ENCODE assay signal across 18 cellular contexts in genomic region chrX:110212299-110212698, GRCh38.
DNase-seq lines count a peak whose midpoint lies in the region; ATAC-seq and TF ChIP-seq lines count a peak whose summit lies in the region.
"Had no signal": no experiment of that assay in that cellular context is flagged by ENCODE, and none has a peak within 500 bp of the region (broad histone marks: within the 10 kb centered on the region; RNA-seq: fewer than 3 reads in every experiment).

No MANE protein-coding gene starts in this region.

- H3K36me3 Mint-ChIP-seq in chondrocyte (ENCODE audit: low read depth) (peaks cover 2% of the 10 kb centered on the region), mesothelial cell of epicardium (no peaks in the 10 kb centered on the region)

- H3K9me3 Mint-ChIP-seq in chondrocyte (ENCODE audit: low read depth), result no peaks in the 10 kb centered on the region
- H3K9me3 Mint-ChIP-seq in mesothelial cell of epicardium, result no peaks in the 10 kb centered on the region
- H3K9me3 Mint-ChIP-seq: activated naive CD4-positive, alpha-beta T cell treated with anti-CD3 and anti-CD28 coated beads, Interleukin-2, amount 50 U/mL, for 24 hours; naive thymus-derived CD4-positive, alpha-beta T cell; T-helper 1 cell treated with Interleukin-12 subunit alpha and Interleukin-12 subunit beta and Interleukin-4 antibody, amounts not matched to agents 30 μg/mL and 1 μg/mL, for 36 hours had no signal

- peak; percentile 12 for TF ChIP-seq CTCF in GM06990 (IDR thresholded peaks at IDR 0.05; ENCODE audit: insufficient read depth, low read length, poor library complexity, severe bottlenecking)
- 0 out of 2 replicates have a peak, but pooled peaks have one; percentile 14 for TF ChIP-seq CTCF in KMS-11 (conservative IDR thresholded peaks at IDR 0.05; ENCODE audit: low read depth, low read length)
- peak; percentile 61 for TF ChIP-seq CTCF in chondrocyte (IDR thresholded peaks at IDR 0.05)
- peak; percentile 56 for TF ChIP-seq CTCF in mesothelial cell of epicardium (IDR thresholded peaks at IDR 0.05; ENCODE audit: unreplicated experiment)

- H3K27me3 ChIP-seq in GM06990 (replicated peaks; ENCODE audit: control insufficient read depth, insufficient read depth, low read length) (no peaks in the 10 kb centered on the region), KMS-11 (ENCODE audit: insufficient read depth, low read depth) (no peaks in the 10 kb centered on the region)
- H3K27me3 ChIP-seq: transverse colon had no signal

- H3K36me3 ChIP-seq in GM06990 (ENCODE audit: control insufficient read depth, insufficient read depth, low read length), result no peaks in the 10 kb centered on the region
- no peaks in the 10 kb centered on the region for H3K36me3 ChIP-seq in KMS-11 (ENCODE audit: insufficient read depth)
- H3K36me3 ChIP-seq: BLaER1 treated with 17β-estradiol and CSF1 and Interleukin-3, amounts not matched to agents 10 nM and 100 nM; transverse colon had no signal

- DNase-seq in GM06990 (ENCODE audit: extremely low read depth, insufficient read length) (no peak), chondrocyte (ENCODE audit: low spot score) (no peak), mesothelial cell of epicardium (ENCODE audit: low spot score in 2 of 2, unreplicated experiment in 2 of 2) (no peak), islet precursor cell (no peak), NCI-H187 (lab: John Stamatoyannopoulos, UW) (no peak)
- DNase-seq: central memory CD4-positive, alpha-beta T cell; naive thymus-derived CD4-positive, alpha-beta T cell; NCI-H1105; right cardiac atrium; stimulated activated CD4-positive, alpha-beta T cell treated with anti-CD3 and anti-CD28 coated beads, Interleukin-4, amount 100 ng/mL, for 4 hours; transverse colon had no signal

- no peaks in the 10 kb centered on the region for H4K20me1 ChIP-seq in KMS-11 (ENCODE audit: insufficient read depth)

- 0 out of 2 replicates have a peak, but pooled peaks cover 3% of the 10 kb centered on the region for H3K79me2 ChIP-seq in KMS-11 (ENCODE audit: insufficient read depth, low read depth)

- no peaks in the 10 kb centered on the region for H3K27me3 Mint-ChIP-seq in chondrocyte (ENCODE audit: low read depth)
- no peaks in the 10 kb centered on the region for H3K27me3 Mint-ChIP-seq in mesothelial cell of epicardium (ENCODE audit: low read depth)
- H3K27me3 Mint-ChIP-seq: activated naive CD4-positive, alpha-beta T cell treated with anti-CD3 and anti-CD28 coated beads, Interleukin-2, amount 50 U/mL, for 24 hours; naive thymus-derived CD4-positive, alpha-beta T cell had no signal

- peaks cover 36% of the 10 kb centered on the region for H3K4me1 Mint-ChIP-seq in chondrocyte (ENCODE audit: low read depth)
- peaks cover 22% of the 10 kb centered on the region for H3K4me1 Mint-ChIP-seq in mesothelial cell of epicardium

- H3K4me2 ChIP-seq in KMS-11, result no peak overlapping the region
- H3K4me2 ChIP-seq: BLaER1 treated with 17β-estradiol and CSF1 and Interleukin-3, amounts not matched to agents 10 nM and 100 nM had no signal

- no peak for ATAC-seq in GM18870 (IDR thresholded peaks at IDR 0.05; ENCODE audit: unreplicated experiment)
- no peak for ATAC-seq in GM21825 (IDR thresholded peaks at IDR 0.05; ENCODE audit: unreplicated experiment)
- ATAC-seq: left lobe of liver; naive thymus-derived CD4-positive, alpha-beta T cell; right cardiac atrium had no signal

- no peak overlapping the region for H3K4me3 ChIP-seq in GM06990 (replicated peaks; ENCODE audit: low read depth, low read length)
- no peak overlapping the region for H3K4me3 ChIP-seq in KMS-11 (IDR thresholded peaks at IDR 0.05; ENCODE audit: insufficient read depth, low read depth, low read length)
- H3K4me3 ChIP-seq: BLaER1 treated with 17β-estradiol and CSF1 and Interleukin-3, amounts not matched to agents 10 nM and 100 nM; transverse colon had no signal

- H3K27ac Mint-ChIP-seq in chondrocyte (ENCODE audit: unreplicated experiment) (no peak overlapping the region), mesothelial cell of epicardium (no peak overlapping the region)
- H3K27ac Mint-ChIP-seq: activated naive CD4-positive, alpha-beta T cell treated with anti-CD3 and anti-CD28 coated beads, Interleukin-2, amount 50 U/mL, for 24 hours; naive thymus-derived CD4-positive, alpha-beta T cell; T-helper 1 cell treated with Interleukin-12 subunit alpha and Interleukin-12 subunit beta and Interleukin-4 antibody, amounts not matched to agents 30 μg/mL and 1 μg/mL, for 36 hours had no signal

- H3K9ac ChIP-seq in KMS-11, result no peak overlapping the region
- H3K9ac ChIP-seq: BLaER1 treated with 17β-estradiol and CSF1 and Interleukin-3, amounts not matched to agents 10 nM and 100 nM had no signal

- no peak overlapping the region for H3K4me3 Mint-ChIP-seq in chondrocyte (ENCODE audit: unreplicated experiment)
- no peak overlapping the region for H3K4me3 Mint-ChIP-seq in mesothelial cell of epicardium
- H3K4me3 Mint-ChIP-seq: activated naive CD4-positive, alpha-beta T cell treated with anti-CD3 and anti-CD28 coated beads, Interleukin-2, amount 50 U/mL, for 24 hours; naive thymus-derived CD4-positive, alpha-beta T cell; T-helper 1 cell treated with Interleukin-12 subunit alpha and Interleukin-12 subunit beta and Interleukin-4 antibody, amounts not matched to agents 30 μg/mL and 1 μg/mL, for 36 hours had no signal

- no peak overlapping the region for H3K27ac ChIP-seq in KMS-11
- H3K27ac ChIP-seq: BLaER1 treated with 17β-estradiol and CSF1 and Interleukin-3, amounts not matched to agents 10 nM and 100 nM; transverse colon had no signal

- H2AFZ ChIP-seq in KMS-11 (ENCODE audit: low read depth), result no peak overlapping the region

- H3K4me1 ChIP-seq in KMS-11 (ENCODE audit: low read depth, poor library complexity, severe bottlenecking), result no peaks in the 10 kb centered on the region
